In genomic region chr4:186685744-186686143, GRCh38 we compare ENCODE assay signal across 10 cellular contexts. TPM values are rescaled to one million over a fixed set of nuclear protein-coding genes. Genes with fewer than 3 reads are reported as not detected.
DNase-seq lines count a peak whose midpoint lies in the region; ATAC-seq, FAIRE-seq and TF ChIP-seq lines count a peak whose summit lies in the region.
"Had no signal": no experiment of that assay in that cellular context is flagged by ENCODE, and none has a peak within 500 bp of the region (broad histone marks: within the 10 kb centered on the region; RNA-seq: fewer than 3 reads in every experiment).

No MANE protein-coding gene starts in this region.

- FAIRE-seq in A204.1 (lab: Jason Lieb, UNC), result peak; percentile 99

- TF ChIP-seq CTCF in testis (IDR thresholded peaks at IDR 0.05), result no peak

- H3K9me3 ChIP-seq in HUES64 (ENCODE audit: insufficient read depth, low read depth, low read length), result no peaks in the 10 kb centered on the region
- H3K9me3 ChIP-seq in testis, result no peaks in the 10 kb centered on the region

- intact Hi-C loops in testis (cut with DNase I; ENCODE audit: low total_unique reads), result no loop called here

- H3K27me3 ChIP-seq in HUES64 (ENCODE audit: insufficient read depth, low read length), result no peaks in the 10 kb centered on the region
- H3K27me3 ChIP-seq in testis, result no peaks in the 10 kb centered on the region

- TF ChIP-seq POLR2A in testis (IDR thresholded peaks at IDR 0.05), result no peak

- WGBS in HUES64, result 35% methylated on average over 3 of the region's 3 CpGs
- WGBS in testis, 2 donors, result 77 to 84% methylated on average over 3 of the region's 3 CpGs

- H3K36me3 ChIP-seq in HUES64 (ENCODE audit: insufficient read depth, low read length) (peaks cover 12% of the 10 kb centered on the region), testis (ENCODE audit: low read depth, missing control alignments) (no peaks in the 10 kb centered on the region)

- peak overlapping the region; percentile 70 for H3K27ac ChIP-seq in HUES64 (ENCODE audit: low read depth, low read length)
- no peak overlapping the region for H3K27ac ChIP-seq in testis

- H3K4me3 ChIP-seq in HUES64 (ENCODE audit: low read length), result 0 out of 2 replicates have a peak overlapping the region, but pooled peaks have one; percentile 6
- no peak overlapping the region for H3K4me3 ChIP-seq in testis

- no peak for ATAC-seq in GM19023 (IDR thresholded peaks at IDR 0.05; ENCODE audit: unreplicated experiment)

- H3K4me1 ChIP-seq in HUES64 (ENCODE audit: insufficient read depth, low read length), result peaks cover 71% of the 10 kb centered on the region
- H3K4me1 ChIP-seq in testis, result peaks cover 9% of the 10 kb centered on the region

- peak; percentile 72 for DNase-seq in dedifferentiated amniotic fluid mesenchymal stem cell (ENCODE audit: extremely low spot score)
- peak; percentile 15 for DNase-seq in left kidney (ENCODE audit: low read depth, low spot score)
- no peak for DNase-seq in testis
- no peak for DNase-seq in NCI-H187 treated with DMSO at 0.1 percent for 48 hours (lab: John Stamatoyannopoulos, UW)
- no peak for DNase-seq in NCI-H510A (lab: John Stamatoyannopoulos, UW)
- DNase-seq: activated T-cell treated with anti-CD3 and anti-CD28 coated beads for 4 hours, erythroblast had no signal

- peak overlapping the region; percentile 42; the same call in 1 of the 2 replicates for H3K9ac ChIP-seq in HUES64 (ENCODE audit: low read depth, low read length)

RNA-seq across cellular contexts. Expression of gene FAT1, which starts 37.9 kb away (rescaled TPM):
- polyA plus RNA-seq in HUES64 (2013, experiment 1 of 2), result 50.1 TPM
- polyA plus RNA-seq in HUES64 (2013, experiment 2 of 2), result 58.0 TPM
- 100 to 1,000 TPM; 118 to 157 TPM for total RNA-seq in testis
- polyA plus RNA-seq in testis (ENCODE audit: insufficient read depth, low read depth, low replicate concordance), result 51.5 TPM

Comparison
In these comparisons a context has a peak if more than half of its experiments do, and no peak if none do; other contexts are left out.
1. DNase-seq: peak in dedifferentiated amniotic fluid mesenchymal stem cell (single experiment) and left kidney (single experiment); none in testis (single experiment), NCI-H187 treated with DMSO at 0.1 percent for 48 hours (single experiment) and NCI-H510A (single experiment).